ENCODE assay signal across 2 cellular contexts in genomic region chr10:121285797-121286196, GRCh38.
TF ChIP-seq lines count a peak whose summit lies in the region.

No MANE protein-coding gene starts in this region.

TF ChIP-seq in H1, 55 proteins besides CTCF, POLR2A, EP300 and RAD21:
- TF ChIP-seq ATF2 (IDR thresholded peaks at IDR 0.05; ENCODE audit: low read length) (no peak), FOSL1 (IDR thresholded peaks at IDR 0.05; ENCODE audit: insufficient read depth, low read depth, low read length) (no peak), CEBPB (IDR thresholded peaks at IDR 0.05; ENCODE audit: low read depth, low read length) (no peak), TCF12 (IDR thresholded peaks at IDR 0.05; ENCODE audit: low read depth, low read length) (no peak), CHD1 (IDR thresholded peaks at IDR 0.05; ENCODE audit: low read depth, low read length) (no peak), SP1 (IDR thresholded peaks at IDR 0.05; ENCODE audit: low read depth, low read length) (no peak), SRF (IDR thresholded peaks at IDR 0.05; ENCODE audit: low read depth, low read length) (no peak), JUN (IDR thresholded peaks at IDR 0.05; ENCODE audit: low read depth, low read length) (no peak), BRCA1 (IDR thresholded peaks at IDR 0.05; ENCODE audit: low read depth, low read length) (no peak), MAX (IDR thresholded peaks at IDR 0.05) (no peak), SP4 (IDR thresholded peaks at IDR 0.05; ENCODE audit: low read length) (no peak), TBP (IDR thresholded peaks at IDR 0.05; ENCODE audit: low read depth, low read length) (no peak), CHD7 (IDR thresholded peaks at IDR 0.05; ENCODE audit: insufficient replicate concordance, low read length) (no peak), RFX5 (IDR thresholded peaks at IDR 0.05; ENCODE audit: borderline replicate concordance, low read depth, low read length) (no peak), RXRA (IDR thresholded peaks at IDR 0.05; ENCODE audit: insufficient read depth, low read depth, low read length) (no peak)
TF ChIP-seq in H1: peak in this region for 0.

TF ChIP-seq in GM23338, 12 proteins besides CTCF, POLR2A, EP300 and RAD21 (continued from another document):
- no peak for TF ChIP-seq ZNF462 (CRISPR knock-in tag; IDR thresholded peaks at IDR 0.05)
